8 cellular contexts compared by ENCODE assay signal in genomic region chr7:33130184-33130583, GRCh38. TPM values are rescaled to one million over a fixed set of nuclear protein-coding genes. Genes with fewer than 3 reads are reported as not detected.
DNase-seq lines count a peak whose midpoint lies in the region; ATAC-seq and TF ChIP-seq lines count a peak whose summit lies in the region.

No MANE protein-coding gene starts in this region.

- TF ChIP-seq CTCF in WI38 (IDR thresholded peaks at IDR 0.05; ENCODE audit: low read depth, low read length) (no peak), mucosa of descending colon (IDR thresholded peaks at IDR 0.05) (no peak)

- no peak overlapping the region for H3K27ac ChIP-seq in iPS-18a (ENCODE audit: low read length)

- H3K4me1 ChIP-seq in iPS-18a (ENCODE audit: control insufficient read depth, low read depth, low read length) (peaks cover 7% of the 10 kb centered on the region), mucosa of descending colon (ENCODE audit: low read depth) (no peaks in the 10 kb centered on the region)

- H3K9me3 ChIP-seq in iPS-18a (ENCODE audit: control insufficient read depth, low read depth, low read length) = no peaks in the 10 kb centered on the region
- no peaks in the 10 kb centered on the region for H3K9me3 ChIP-seq in mucosa of descending colon

- H3K36me3 ChIP-seq in iPS-18a (ENCODE audit: control insufficient read depth, low read depth, low read length) (no peaks in the 10 kb centered on the region), mucosa of descending colon (ENCODE audit: low read depth) (no peaks in the 10 kb centered on the region)

- H3K9ac ChIP-seq in iPS-18a (ENCODE audit: low read length) = peak overlapping the region; percentile 50

- no peak for ATAC-seq in mucosa of descending colon

- H3K4me3 ChIP-seq in WI38 (ENCODE audit: low read depth, low read length) = peak overlapping the region; percentile 88
- peak overlapping the region; percentile 73 for H3K4me3 ChIP-seq in iPS-18a (ENCODE audit: low read length)
- H3K4me3 ChIP-seq in mucosa of descending colon = no peak overlapping the region

- DNase-seq in NCI-H748 (lab: John Stamatoyannopoulos, UW; ENCODE audit: unreplicated experiment) = peak; percentile 25
- DNase-seq in NCI-H748 treated with DMSO at 0.1 percent for 48 hours (lab: John Stamatoyannopoulos, UW) = no peak
- peak; percentile 36 for DNase-seq in superior temporal gyrus (ENCODE audit: extremely low spot score)
- no peak for DNase-seq in activated gamma-delta T cell treated with Interleukin-2 at 50 U/mL for 16 hours
- DNase-seq in SK-N-DZ (ENCODE audit: low spot score) = no peak
- no peak for DNase-seq in mucosa of descending colon

- no peaks in the 10 kb centered on the region for H3K27me3 ChIP-seq in iPS-18a (ENCODE audit: control insufficient read depth, insufficient read depth, low read length)

- intact Hi-C loops in mucosa of descending colon (cut with DNase I, micrococcal nuclease) = no loop called here

RNA-seq across cellular contexts. Expression of gene BBS9, which starts 0.8 kb away (rescaled TPM):
- 3.4 and 5.4 TPM in 2 replicates for polyA plus RNA-seq in SK-N-DZ (2014; cell fraction: cytosol; rRNA removed)
- polyA plus RNA-seq in SK-N-DZ (2014; cell fraction: nucleus; rRNA removed) = 5.1 and 5.2 TPM in 2 replicates
- 10 to 100 TPM in 2 of 3 donors, 1 to 10 TPM in 1; 8.2 to 23.5 (median 15.8) TPM for total RNA-seq in mucosa of descending colon

RNA-seq across cellular contexts. Expression of gene RP9, which starts 21.0 kb away (rescaled TPM):
- 27.9 and 31.2 TPM in 2 replicates for polyA plus RNA-seq in SK-N-DZ (2014; cell fraction: cytosol; rRNA removed)
- polyA plus RNA-seq in SK-N-DZ (2014; cell fraction: nucleus; rRNA removed) = 22.9 and 33.2 TPM in 2 replicates
- total RNA-seq in mucosa of descending colon = 10 to 100 TPM; 10.8 to 12.2 (median 11.5) TPM

Comparison
In these comparisons a context has a peak if more than half of its experiments do, and no peak if none do; other contexts are left out.
1. DNase-seq: peak in NCI-H748 (single experiment) and superior temporal gyrus (single experiment); none in NCI-H748 treated with DMSO at 0.1 percent for 48 hours (single experiment), activated gamma-delta T cell treated with Interleukin-2 at 50 U/mL for 16 hours (single experiment), SK-N-DZ (single experiment) and mucosa of descending colon (0 of 3).